Comparison of ENCODE assay signal across 9 cellular contexts in the genomic region with DNA sequence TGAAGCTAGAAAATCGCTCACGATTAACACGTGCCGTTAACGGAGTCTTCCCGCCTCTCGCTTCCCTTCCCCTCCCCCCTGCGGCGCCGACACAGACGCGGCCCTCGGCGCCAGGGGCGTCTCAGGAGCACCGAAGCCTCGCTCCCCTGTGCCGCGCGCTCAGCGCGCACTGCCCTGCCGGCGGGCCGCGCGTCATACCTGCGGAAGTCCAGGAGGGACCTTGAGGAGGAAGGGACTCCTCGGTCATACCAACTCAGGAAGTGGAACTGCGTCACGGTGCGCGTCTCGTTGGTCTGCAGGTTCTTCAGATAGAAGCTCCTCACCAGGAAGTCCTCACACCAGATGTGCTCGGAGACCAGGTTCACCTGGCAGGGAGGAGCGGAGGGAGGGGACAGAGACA.
DNase-seq lines count a peak whose midpoint lies in the region; ATAC-seq and TF ChIP-seq lines count a peak whose summit lies in the region.
"Had no signal": no experiment of that assay in that cellular context is flagged by ENCODE, and none has a peak within 500 bp of the region (broad histone marks: within the 10 kb centered on the region; RNA-seq: fewer than 3 reads in every experiment).

No MANE protein-coding gene starts in this region.

- DNase-seq in CD1c-positive myeloid dendritic cell (ENCODE audit: extremely low spot score) (peak; percentile 9), prostate gland (ENCODE audit: low spot score) (no peak), amygdala (lab: John Stamatoyannopoulos, UW) (no peak), cerebellar nuclear complex (lab: John Stamatoyannopoulos, UW) (no peak)
- peak; percentile 41 for DNase-seq in activated CD4-positive, alpha-beta T cell treated with anti-CD3 and anti-CD28 coated beads for 1 hour
- DNase-seq in activated naive CD8-positive, alpha-beta T cell treated with anti-CD3 and anti-CD28 coated beads, Interleukin-2, amount 10 ng/mL, durations not matched to agents 7 days and 5 days: peak; percentile 65
- DNase-seq in stimulated activated CD4-positive, alpha-beta T cell treated with anti-CD3 and anti-CD28 coated beads, Interleukin-15, amount 100 ng/mL, for 48 hours (ENCODE audit: low read depth in 2 of 2): peak; percentile 33 to 47
- DNase-seq: NCI-H446 had no signal

- H3K4me1 ChIP-seq in prostate gland (replicated peaks): no peaks in the 10 kb centered on the region

- H3K4me1 Mint-ChIP-seq in activated naive CD8-positive, alpha-beta T cell treated with anti-CD3 and anti-CD28 coated beads, Interleukin-2, amount 10 ng/mL, durations not matched to agents 7 days and 5 days: peaks cover 19% of the 10 kb centered on the region

- H3K27ac Mint-ChIP-seq in activated naive CD8-positive, alpha-beta T cell treated with anti-CD3 and anti-CD28 coated beads, Interleukin-2, amount 10 ng/mL, durations not matched to agents 7 days and 5 days: peak overlapping the region; percentile 81

- H3K36me3 Mint-ChIP-seq in activated naive CD8-positive, alpha-beta T cell treated with anti-CD3 and anti-CD28 coated beads, Interleukin-2, amount 10 ng/mL, durations not matched to agents 7 days and 5 days: no peaks in the 10 kb centered on the region

- TF ChIP-seq POLR2A in prostate gland (IDR thresholded peaks at IDR 0.05): no peak

- no peak overlapping the region for H3K27ac ChIP-seq in prostate gland

- H3K4me3 ChIP-seq in prostate gland: no peak overlapping the region

- H3K9me3 ChIP-seq in prostate gland: no peaks in the 10 kb centered on the region

- POLR2A ChIA-PET in activated naive CD8-positive, alpha-beta T cell treated with anti-CD3 and anti-CD28 coated beads, Interleukin-2, amount 10 ng/mL, durations not matched to agents 7 days and 5 days (lab: Charles Lee): interaction anchor here (1.4 kb wide), 1 partner anchor 105 kb away, joined by 3 read pairs; no protein-coding TSS in a partner anchor

- intact Hi-C loops in prostate gland (cut with DNase I): no loop called here

- H3K27me3 Mint-ChIP-seq in activated naive CD8-positive, alpha-beta T cell treated with anti-CD3 and anti-CD28 coated beads, Interleukin-2, amount 10 ng/mL, durations not matched to agents 7 days and 5 days: peaks cover 20% of the 10 kb centered on the region

- no peaks in the 10 kb centered on the region for H3K27me3 ChIP-seq in prostate gland (replicated peaks; ENCODE audit: insufficient read depth)

- H3K4me3 Mint-ChIP-seq in activated naive CD8-positive, alpha-beta T cell treated with anti-CD3 and anti-CD28 coated beads, Interleukin-2, amount 10 ng/mL, durations not matched to agents 7 days and 5 days: peak overlapping the region; percentile 78

- no peaks in the 10 kb centered on the region for H3K9me3 Mint-ChIP-seq in activated naive CD8-positive, alpha-beta T cell treated with anti-CD3 and anti-CD28 coated beads, Interleukin-2, amount 10 ng/mL, durations not matched to agents 7 days and 5 days

- ATAC-seq in activated naive CD8-positive, alpha-beta T cell treated with anti-CD3 and anti-CD28 coated beads, Interleukin-2, amount 10 ng/mL, durations not matched to agents 7 days and 5 days (ENCODE audit: low read depth): peak; percentile 84
- ATAC-seq in HG03342 (IDR thresholded peaks at IDR 0.05; ENCODE audit: unreplicated experiment): no peak

- TF ChIP-seq CTCF in prostate gland (IDR thresholded peaks at IDR 0.05): no peak

- WGBS in prostate gland: 68% methylated on average over 36 of the region's 36 CpGs

- H3K36me3 ChIP-seq in prostate gland: no peaks in the 10 kb centered on the region

Comparison
In these comparisons a context has a peak if more than half of its experiments do, and no peak if none do; other contexts are left out.
1. DNase-seq: peak in CD1c-positive myeloid dendritic cell (single experiment), activated CD4-positive, alpha-beta T cell treated with anti-CD3 and anti-CD28 coated beads for 1 hour (single experiment), activated naive CD8-positive, alpha-beta T cell treated with anti-CD3 and anti-CD28 coated beads, Interleukin-2, amount 10 ng/mL, durations not matched to agents 7 days and 5 days (single experiment) and stimulated activated CD4-positive, alpha-beta T cell treated with anti-CD3 and anti-CD28 coated beads, Interleukin-15, amount 100 ng/mL, for 48 hours (2 of 2); none in prostate gland (single experiment), amygdala (0 of 56) and cerebellar nuclear complex (0 of 2).